19 cellular contexts compared by ENCODE assay signal in the genomic region with DNA sequence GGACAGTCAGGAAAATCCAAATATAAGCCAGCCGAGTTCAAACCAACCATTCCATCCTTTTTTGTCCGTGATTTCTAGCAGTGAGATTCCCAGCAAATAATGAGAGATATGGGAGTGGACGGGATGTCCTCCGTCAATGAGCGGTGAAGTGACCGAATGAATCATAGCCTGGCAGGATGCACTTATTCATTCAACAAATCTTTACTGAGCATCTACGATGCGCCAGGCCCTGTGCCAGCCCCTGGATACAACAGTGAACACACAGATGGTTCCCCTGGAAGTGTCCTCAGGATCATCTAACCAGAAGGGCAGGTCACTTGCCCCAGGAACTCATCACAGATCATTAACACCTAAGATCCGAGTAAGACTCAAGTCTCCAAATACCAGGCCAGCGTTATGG. TPM values are rescaled to one million over a fixed set of nuclear protein-coding genes. Genes with fewer than 3 reads are reported as not detected.
"Had no signal": no experiment of that assay in that cellular context is flagged by ENCODE, and none has a peak within 500 bp of the region (broad histone marks: within the 10 kb centered on the region; RNA-seq: fewer than 3 reads in every experiment).

No MANE protein-coding gene starts in this region.

- ATAC-seq: activated CD4-positive, CD25-positive, alpha-beta regulatory T cell treated with anti-CD3 and anti-CD28 coated beads, Interleukin-2, amount 50 U/mL, for 24 hours; activated CD8-positive, alpha-beta T cell treated with anti-CD3 and anti-CD28 coated beads, Interleukin-2, amount 10 ng/mL, durations not matched to agents 7 days and 5 days had no signal

- H3K4me3 ChIP-seq: adrenal gland had no signal

- DNase-seq: activated CD4-positive, alpha-beta T cell treated with anti-CD3 and anti-CD28 coated beads for 4 hours; activated CD4-positive, alpha-beta T cell treated with anti-CD3 and anti-CD28 coated beads, Interleukin-2, amount 50 U/mL, for 4 hours; activated CD8-positive, alpha-beta memory T cell treated with anti-CD3 and anti-CD28 coated beads, Interleukin-2, amount 50 U/mL, for 48 hours; activated CD8-positive, alpha-beta T cell treated with anti-CD3 and anti-CD28 coated beads, Interleukin-2, amount 10 ng/mL, durations not matched to agents 7 days and 5 days; activated naive CD4-positive, alpha-beta T cell treated with anti-CD3 and anti-CD28 coated beads, Interleukin-2, amount 50 U/mL, for 16 hours; activated naive CD8-positive, alpha-beta T cell treated with anti-CD3 and anti-CD28 coated beads, Interleukin-2, amount 10 ng/mL, durations not matched to agents 7 days and 5 days; activated T-cell treated with anti-CD3 and anti-CD28 coated beads, Interleukin-2, amount 50 U/mL, for 1 hour; adrenal gland; cerebellar nuclear complex; MM.1S; NCI-H1105; NCI-H1436; NCI-H1694 treated with DMSO at 0.1 percent for 48 hours; NCI-H2029 treated with DMSO at 0.1 percent for 48 hours; NCI-H510A treated with DMSO at 0.1 percent for 48 hours; NCI-H69; SHP77 treated with DMSO at 0.1 percent for 48 hours had no signal

RNA-seq across cellular contexts. Expression of a gene that starts 8.2 kb away (rescaled TPM):
- total RNA-seq: SK-MEL-5 had no signal
